Comparison of ENCODE assay signal across 24 cellular contexts in the genomic region with DNA sequence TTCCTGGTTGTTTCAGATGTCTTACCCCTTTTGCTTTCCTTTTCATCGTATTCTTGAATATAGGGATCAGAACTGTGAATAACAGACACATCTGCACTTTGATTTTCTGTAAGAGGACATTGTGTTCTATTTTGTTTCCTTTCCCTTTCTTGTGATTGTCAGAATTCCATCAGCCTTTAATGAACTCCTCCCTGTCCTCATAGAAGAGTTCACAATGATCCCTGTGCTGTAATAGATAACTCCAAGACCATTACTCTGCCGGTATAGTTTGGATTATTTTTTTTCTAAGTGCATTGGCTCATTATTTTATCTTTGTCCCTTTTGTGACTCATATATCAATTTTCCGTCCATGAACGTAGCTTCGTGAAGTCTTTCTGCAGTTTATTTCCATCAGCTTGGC. TPM values are rescaled to one million over a fixed set of nuclear protein-coding genes. Genes with fewer than 3 reads are reported as not detected.
A peak's percentile ranks its signal among the peaks of the same experiment; 100 is the strongest.
DNase-seq lines count a peak whose midpoint lies in the region; ATAC-seq and TF ChIP-seq lines count a peak whose summit lies in the region.
"Had no signal": no experiment of that assay in that cellular context is flagged by ENCODE, and none has a peak within 500 bp of the region (broad histone marks: within the 10 kb centered on the region; RNA-seq: fewer than 3 reads in every experiment).

No MANE protein-coding gene starts in this region.

- peak overlapping the region in 10 of 11 experiments; percentile 42 to 83 (median 74); a peak in 18 of 22 replicates for H3K9ac ChIP-seq in BLaER1 treated with 17β-estradiol and CSF1 and Interleukin-3, amounts not matched to agents 10 nM and 100 nM
- peak overlapping the region; percentile 74 for H3K9ac ChIP-seq in Loucy (ENCODE audit: low read depth, low read length, poor library complexity, severe bottlenecking)

- no peaks in the 10 kb centered on the region for H3K36me3 ChIP-seq in BLaER1 treated with 17β-estradiol and CSF1 and Interleukin-3, amounts not matched to agents 10 nM and 100 nM
- H3K36me3 ChIP-seq in Loucy (ENCODE audit: insufficient read depth, low read length) (no peaks in the 10 kb centered on the region), brain microvascular endothelial cell (replicated peaks) (no peaks in the 10 kb centered on the region)
- H3K36me3 ChIP-seq: adrenal gland, left ventricle myocardium inferior, MG63, prostate gland, SJSA1 had no signal

- no peaks in the 10 kb centered on the region for H3K27me3 ChIP-seq in BLaER1 treated with 17β-estradiol and CSF1 and Interleukin-3, amounts not matched to agents 10 nM and 100 nM
- no peaks in the 10 kb centered on the region for H3K27me3 ChIP-seq in Loucy (ENCODE audit: insufficient read depth, low read length, poor library complexity, severe bottlenecking)
- H3K27me3 ChIP-seq in brain microvascular endothelial cell (replicated peaks) = no peaks in the 10 kb centered on the region
- H3K27me3 ChIP-seq: adrenal gland, MG63, SJSA1 had no signal

- peak overlapping the region; percentile 83 to 98 (median 92) for H3K27ac ChIP-seq in BLaER1 treated with 17β-estradiol and CSF1 and Interleukin-3, amounts not matched to agents 10 nM and 100 nM
- H3K27ac ChIP-seq in brain microvascular endothelial cell = peak overlapping the region; percentile 7
- H3K27ac ChIP-seq: adrenal gland, left ventricle myocardium inferior, prostate gland, SJSA1 had no signal

- H2AFZ ChIP-seq in Loucy (ENCODE audit: low read length) = no peak overlapping the region

- no peak for DNase-seq in activated CD4-positive, alpha-beta T cell treated with anti-CD3 and anti-CD28 coated beads, Interleukin-2, amount 10 ng/mL, durations not matched to agents 24 days and 14 days
- no peak for DNase-seq in activated CD4-positive, alpha-beta T cell treated with anti-CD3 and anti-CD28 coated beads, Interleukin-2, amount 50 U/mL, for 1 hour
- DNase-seq in brain microvascular endothelial cell (no peak), MV-4-11 (lab: John Stamatoyannopoulos, UW) (no peak)
- no peak for DNase-seq in stimulated activated CD4-positive, alpha-beta T cell treated with anti-CD3 and anti-CD28 coated beads, Interleukin-4, amount 100 ng/mL, for 4 hours
- DNase-seq: activated CD4-positive, alpha-beta T cell treated with anti-CD3 and anti-CD28 coated beads for 48 hours; activated gamma-delta T cell; adrenal gland; AML-193; COR-L47; DMS53; H7; left ventricle myocardium inferior; MG63; NCI-H2029; NCI-H345; nucleus accumbens had no signal

- no peaks in the 10 kb centered on the region for H4K20me1 ChIP-seq in BLaER1 treated with 17β-estradiol and CSF1 and Interleukin-3, amounts not matched to agents 10 nM and 100 nM
- H4K20me1 ChIP-seq in Loucy (ENCODE audit: insufficient read depth, low read length, poor library complexity, severe bottlenecking) = no peaks in the 10 kb centered on the region

- peak overlapping the region; percentile 42 to 92 (median 78); a peak in 21 of 22 replicates for H3K4me2 ChIP-seq in BLaER1 treated with 17β-estradiol and CSF1 and Interleukin-3, amounts not matched to agents 10 nM and 100 nM
- H3K4me2 ChIP-seq in Loucy (ENCODE audit: low read depth, low read length, poor library complexity, severe bottlenecking) = peak overlapping the region; percentile 65

- peaks cover 39 to 75% (median 58%) of the 10 kb centered on the region in 10 experiments for H3K4me1 ChIP-seq in BLaER1 treated with 17β-estradiol and CSF1 and Interleukin-3, amounts not matched to agents 10 nM and 100 nM
- peaks cover 83% of the 10 kb centered on the region for H3K4me1 ChIP-seq in Loucy (ENCODE audit: insufficient read depth, low read length, poor library complexity, severe bottlenecking)
- H3K4me1 ChIP-seq: adrenal gland, left ventricle myocardium inferior, prostate gland had no signal

- H3K9me3 Mint-ChIP-seq in activated CD4-positive, alpha-beta T cell treated with anti-CD3 and anti-CD28 coated beads, Interleukin-2, amount 10 ng/mL, durations not matched to agents 24 days and 14 days = peaks cover 7% of the 10 kb centered on the region
- H3K9me3 Mint-ChIP-seq: brain, type B pancreatic cell had no signal

- no peaks in the 10 kb centered on the region for H3K27me3 Mint-ChIP-seq in activated CD4-positive, alpha-beta T cell treated with anti-CD3 and anti-CD28 coated beads, Interleukin-2, amount 10 ng/mL, durations not matched to agents 24 days and 14 days

- H3K4me3 Mint-ChIP-seq in activated CD4-positive, alpha-beta T cell treated with anti-CD3 and anti-CD28 coated beads, Interleukin-2, amount 10 ng/mL, durations not matched to agents 24 days and 14 days = no peak overlapping the region
- H3K4me3 Mint-ChIP-seq: brain, type B pancreatic cell had no signal

- peaks cover 15% of the 10 kb centered on the region for H3F3A ChIP-seq in Loucy (ENCODE audit: low read depth)

- peak overlapping the region; percentile 80 for H3K27ac Mint-ChIP-seq in activated CD4-positive, alpha-beta T cell treated with anti-CD3 and anti-CD28 coated beads, Interleukin-2, amount 10 ng/mL, durations not matched to agents 24 days and 14 days
- H3K27ac Mint-ChIP-seq: brain, type B pancreatic cell had no signal

- peaks cover 0 to 13% (median 0%) of the 10 kb centered on the region in 11 experiments; a peak in 6 of 22 replicates for H3K9me3 ChIP-seq in BLaER1 treated with 17β-estradiol and CSF1 and Interleukin-3, amounts not matched to agents 10 nM and 100 nM (replicated peaks in 1 of 11)
- H3K9me3 ChIP-seq in Loucy (ENCODE audit: insufficient read depth, low read depth, low read length) = no peaks in the 10 kb centered on the region
- H3K9me3 ChIP-seq: adrenal gland, left ventricle myocardium inferior, MG63, prostate gland, SJSA1 had no signal

- H3K4me3 ChIP-seq in BLaER1 treated with 17β-estradiol and CSF1 and Interleukin-3, amounts not matched to agents 10 nM and 100 nM = no peak overlapping the region
- H3K4me3 ChIP-seq in Loucy (ENCODE audit: low read length, poor library complexity, severe bottlenecking) (no peak overlapping the region), brain microvascular endothelial cell (ENCODE audit: low read depth, low read length) (no peak overlapping the region)
- H3K4me3 ChIP-seq: adrenal gland, left ventricle myocardium inferior, MG63, prostate gland, SJSA1 had no signal

- no peaks in the 10 kb centered on the region for H3K79me2 ChIP-seq in Loucy (ENCODE audit: insufficient read depth, low read length)

- intact Hi-C loops in activated CD4-positive, alpha-beta T cell treated with anti-CD3 and anti-CD28 coated beads, Interleukin-2, amount 10 ng/mL, durations not matched to agents 24 days and 14 days (cut with micrococcal nuclease) = loop anchor here (2.0 kb wide), 1 partner anchor 65 kb away; the partner anchor contains the start of gene ANTXR2

- in situ Hi-C loops in brain microvascular endothelial cell (cut with HindIII; ENCODE audit: low pct_ligation_motif_present, low sequenced_read_pairs) = no loop called here

- TF ChIP-seq CTCF in Loucy (conservative IDR thresholded peaks at IDR 0.05; ENCODE audit: low read length) (no peak), brain microvascular endothelial cell (IDR thresholded peaks at IDR 0.05; ENCODE audit: low read depth, low read length, missing control alignments) (no peak)

- H3K36me3 Mint-ChIP-seq in activated CD4-positive, alpha-beta T cell treated with anti-CD3 and anti-CD28 coated beads, Interleukin-2, amount 10 ng/mL, durations not matched to agents 24 days and 14 days (ENCODE audit: low read depth) = peaks cover 10% of the 10 kb centered on the region
- H3K36me3 Mint-ChIP-seq: brain, type B pancreatic cell had no signal

- no peak for ATAC-seq in GM19023 (IDR thresholded peaks at IDR 0.05; ENCODE audit: unreplicated experiment)

- peaks cover 49% of the 10 kb centered on the region for H3K4me1 Mint-ChIP-seq in activated CD4-positive, alpha-beta T cell treated with anti-CD3 and anti-CD28 coated beads, Interleukin-2, amount 10 ng/mL, durations not matched to agents 24 days and 14 days
- H3K4me1 Mint-ChIP-seq: brain had no signal

- no peaks in the 10 kb centered on the region for H3K9me2 ChIP-seq in Loucy (replicated peaks; ENCODE audit: low read depth, low read length)

RNA-seq across cellular contexts. Expression of gene PRDM8, which starts 59.7 kb away (rescaled TPM):
- 3.6 and 4.6 TPM in 2 replicates for total RNA-seq in activated CD4-positive, alpha-beta T cell treated with anti-CD3 and anti-CD28 coated beads, Interleukin-2, amount 10 ng/mL, durations not matched to agents 24 days and 14 days
